Comparison of ENCODE assay signal across 20 cellular contexts in genomic region chr6:15499591-15499990, GRCh38.
"Had no signal": no experiment of that assay in that cellular context is flagged by ENCODE, and none has a peak within 500 bp of the region (broad histone marks: within the 10 kb centered on the region; RNA-seq: fewer than 3 reads in every experiment).

No MANE protein-coding gene starts in this region.

- H3K9me3 Mint-ChIP-seq: activated CD4-positive, alpha-beta T cell treated with anti-CD3 and anti-CD28 coated beads, Interleukin-2, amount 10 ng/mL, durations not matched to agents 24 days and 14 days; activated CD8-positive, alpha-beta T cell treated with anti-CD3 and anti-CD28 coated beads for 36 hours; endodermal cell; naive thymus-derived CD8-positive, alpha-beta T cell; stimulated activated naive CD8-positive, alpha-beta T cell treated with anti-CD3 and anti-CD28 coated beads, Interleukin-15, amount 100 ng/mL, for 72 hours; T-cell had no signal

- H3K9me3 ChIP-seq: body of pancreas, right atrium auricular region, SK-N-SH, upper lobe of left lung had no signal

- H3K79me2 ChIP-seq: hepatocyte had no signal

- H3K4me3 ChIP-seq: body of pancreas, hepatocyte, right atrium auricular region, upper lobe of left lung had no signal

- H2AFZ ChIP-seq: hepatocyte had no signal

- DNase-seq: activated CD4-positive, alpha-beta T cell treated with anti-CD3 and anti-CD28 coated beads, Interleukin-2, amount 10 ng/mL, durations not matched to agents 24 days and 14 days; activated CD8-positive, alpha-beta T cell treated with anti-CD3 and anti-CD28 coated beads for 36 hours; activated gamma-delta T cell treated with Interleukin-2 at 50 U/mL for 16 hours; endodermal cell; foreskin fibroblast; left cardiac atrium; SK-N-SH; stimulated activated CD4-positive, alpha-beta T cell treated with anti-CD3 and anti-CD28 coated beads, Interleukin-12 subunit alpha, Interleukin-12 subunit beta, amount 100 ng/mL, for 4 hours; stimulated activated CD4-positive, alpha-beta T cell treated with anti-CD3 and anti-CD28 coated beads, Interleukin-1b, Interleukin-23, amount 100 ng/mL, for 48 hours; stimulated activated naive CD8-positive, alpha-beta T cell treated with anti-CD3 and anti-CD28 coated beads, Interleukin-15, amount 100 ng/mL, for 72 hours; T-helper 9 cell; upper lobe of left lung had no signal

- H3K9ac ChIP-seq: SK-N-SH had no signal

- ATAC-seq: activated CD8-positive, alpha-beta T cell treated with anti-CD3 and anti-CD28 coated beads for 36 hours; body of pancreas; left cardiac atrium; naive thymus-derived CD8-positive, alpha-beta T cell; stimulated activated naive CD8-positive, alpha-beta T cell treated with anti-CD3 and anti-CD28 coated beads, Interleukin-15, amount 100 ng/mL, for 72 hours; T-cell had no signal

- H3K27me3 ChIP-seq: body of pancreas, hepatocyte, right atrium auricular region, upper lobe of left lung had no signal

- H3K4me1 Mint-ChIP-seq: endodermal cell had no signal

- H3K27ac Mint-ChIP-seq: activated CD4-positive, alpha-beta T cell treated with anti-CD3 and anti-CD28 coated beads, Interleukin-2, amount 10 ng/mL, durations not matched to agents 24 days and 14 days; activated CD8-positive, alpha-beta T cell treated with anti-CD3 and anti-CD28 coated beads for 36 hours; endodermal cell; T-cell had no signal

- H3K27ac ChIP-seq: body of pancreas, epithelial cell of prostate, hepatocyte, right atrium auricular region, upper lobe of left lung had no signal

- H3K27me3 Mint-ChIP-seq: activated CD4-positive, alpha-beta T cell treated with anti-CD3 and anti-CD28 coated beads, Interleukin-2, amount 10 ng/mL, durations not matched to agents 24 days and 14 days; activated CD8-positive, alpha-beta T cell treated with anti-CD3 and anti-CD28 coated beads for 36 hours; naive thymus-derived CD8-positive, alpha-beta T cell; stimulated activated naive CD8-positive, alpha-beta T cell treated with anti-CD3 and anti-CD28 coated beads, Interleukin-15, amount 100 ng/mL, for 72 hours; T-cell had no signal

- H3K4me2 ChIP-seq: hepatocyte, SK-N-SH had no signal

- H3K4me3 Mint-ChIP-seq: activated CD4-positive, alpha-beta T cell treated with anti-CD3 and anti-CD28 coated beads, Interleukin-2, amount 10 ng/mL, durations not matched to agents 24 days and 14 days; activated CD8-positive, alpha-beta T cell treated with anti-CD3 and anti-CD28 coated beads for 36 hours; endodermal cell; stimulated activated naive CD8-positive, alpha-beta T cell treated with anti-CD3 and anti-CD28 coated beads, Interleukin-15, amount 100 ng/mL, for 72 hours; T-cell had no signal

- FAIRE-seq: colon, islet of Langerhans had no signal
